ENCODE assay signal across 11 cellular contexts in genomic region chr7:106915873-106916272, GRCh38. TPM values are rescaled to one million over a fixed set of nuclear protein-coding genes. Genes with fewer than 3 reads are reported as not detected.
DNase-seq lines count a peak whose midpoint lies in the region; ATAC-seq, FAIRE-seq and TF ChIP-seq lines count a peak whose summit lies in the region.
"Had no signal": no experiment of that assay in that cellular context is flagged by ENCODE, and none has a peak within 500 bp of the region (broad histone marks: within the 10 kb centered on the region; RNA-seq: fewer than 3 reads in every experiment).

No MANE protein-coding gene starts in this region.

- H3K79me2 ChIP-seq in PC-9 (ENCODE audit: low read depth): no peaks in the 10 kb centered on the region

- DNase-seq in GM19240 (ENCODE audit: insufficient read length, low spot score): peak; percentile 28
- no peak for DNase-seq in A172 (ENCODE audit: low spot score)
- no peak for DNase-seq in PC-9
- no peak for DNase-seq in D721Med (ENCODE audit: insufficient read length, low spot score)
- no peak for DNase-seq in left lobe of liver (ENCODE audit: low spot score)
- DNase-seq: activated T-cell treated with anti-CD3 and anti-CD28 coated beads for 4 hours, NCI-H226 had no signal

- no peak overlapping the region for H2AFZ ChIP-seq in PC-9

- H3F3A ChIP-seq in PC-9 (ENCODE audit: insufficient read depth, low read depth): no peaks in the 10 kb centered on the region

- no peaks in the 10 kb centered on the region for H3K9me3 ChIP-seq in PC-9 (ENCODE audit: insufficient read depth, low read depth)

- no peak overlapping the region for H3K4me3 ChIP-seq in PC-9
- H3K4me3 ChIP-seq: K562 had no signal

- no TSS peak for BruUV-seq in PC-9 (replicated peaks; lab: Mats Ljungman, UMichigan)

- H3K27ac ChIP-seq in PC-9: no peak overlapping the region

- no peaks in the 10 kb centered on the region for H4K20me1 ChIP-seq in PC-9 (ENCODE audit: insufficient read depth)

- H3K4me1 ChIP-seq in PC-9 (replicated peaks; ENCODE audit: insufficient read depth): no peaks in the 10 kb centered on the region

- H3K36me3 ChIP-seq in PC-9 (ENCODE audit: low read depth): no peaks in the 10 kb centered on the region

- ATAC-seq in GM18498 (IDR thresholded peaks at IDR 0.05; ENCODE audit: unreplicated experiment) (peak; percentile 99), HG02642 (IDR thresholded peaks at IDR 0.05; ENCODE audit: poor library complexity, unreplicated experiment) (peak; percentile 99), HG03457 (IDR thresholded peaks at IDR 0.05; ENCODE audit: unreplicated experiment) (peak; percentile 95), left lobe of liver (no peak)
- ATAC-seq: K562 had no signal

- POLR2A ChIA-PET in PC-9 (lab: Charles Lee; ENCODE audit: unreplicated experiment): no interaction called here

- no peak overlapping the region for H3K4me2 ChIP-seq in PC-9

- no peaks in the 10 kb centered on the region for H3K27me3 ChIP-seq in PC-9 (ENCODE audit: insufficient read depth, low read depth)

- intact Hi-C loops in PC-9 (cut with micrococcal nuclease; ENCODE audit: unreplicated experiment): no loop called here

- no peaks in the 10 kb centered on the region for H3K9me2 ChIP-seq in PC-9 (ENCODE audit: insufficient read depth)

- TF ChIP-seq CTCF in PC-9 (conservative IDR thresholded peaks at IDR 0.05) (no peak), D721Med (IDR thresholded peaks at IDR 0.05; ENCODE audit: insufficient read depth, missing control alignments) (no peak)

- CTCF ChIA-PET in PC-9 (lab: Charles Lee): no interaction called here

- no peak for FAIRE-seq in D721Med (lab: Jason Lieb, UNC)
- FAIRE-seq: K562 had no signal

RNA-seq across cellular contexts. Expression of gene PIK3CG, which starts 50.8 kb away (rescaled TPM):
- 4.7 and 5.4 TPM in 2 replicates for total RNA-seq in A172 (2014; rRNA removed; shearing (Covaris generic))
- total RNA-seq in PC-9 (2021) (not detected in 2 replicates), left lobe of liver (0.73 TPM)
